9 cellular contexts compared by ENCODE assay signal in the genomic region with DNA sequence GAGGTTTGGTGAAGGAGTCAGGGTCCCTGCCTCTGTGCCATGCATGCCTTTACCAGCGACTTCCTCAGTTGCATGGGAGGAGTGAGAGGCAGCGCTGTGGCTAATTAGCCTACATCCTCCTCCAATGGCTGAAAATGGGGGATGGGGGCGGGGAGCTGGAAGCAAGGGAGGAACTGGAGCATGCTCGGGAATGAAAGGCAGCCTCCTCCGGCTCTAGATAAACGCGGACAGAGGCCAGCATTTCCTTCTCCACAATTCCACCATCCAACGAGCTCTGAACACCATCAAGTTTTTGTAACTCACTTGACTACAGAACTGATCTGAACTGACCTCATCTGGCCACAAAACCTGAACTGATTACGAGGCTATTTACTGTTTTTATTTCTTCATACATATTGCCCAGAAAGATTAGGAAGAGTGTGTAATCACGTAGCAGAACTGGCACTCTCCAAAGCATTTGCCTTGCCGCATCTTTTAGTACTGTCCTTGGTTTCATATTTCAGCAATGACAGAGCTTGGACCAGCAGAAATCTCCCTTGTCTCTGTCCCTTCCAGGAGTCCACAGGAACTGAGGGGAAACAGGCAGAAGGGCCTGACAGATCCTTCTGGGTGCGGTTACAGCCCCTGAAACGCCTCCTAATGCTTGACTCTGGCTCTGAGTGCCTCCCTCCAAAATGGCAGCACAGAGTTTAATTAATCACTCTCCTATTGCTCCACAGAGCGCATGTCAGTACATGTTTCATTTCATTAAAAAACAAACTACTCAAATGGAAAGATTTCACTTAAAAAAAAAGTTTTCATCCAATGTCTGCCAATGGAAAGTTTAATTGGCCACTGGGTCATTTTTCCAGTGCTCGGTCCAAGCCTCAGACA. TPM values are rescaled to one million over a fixed set of nuclear protein-coding genes. Genes with fewer than 3 reads are reported as not detected.
DNase-seq lines count a peak whose midpoint lies in the region; ATAC-seq and TF ChIP-seq lines count a peak whose summit lies in the region.
"Had no signal": no experiment of that assay in that cellular context is flagged by ENCODE, and none has a peak within 500 bp of the region (broad histone marks: within the 10 kb centered on the region; RNA-seq: fewer than 3 reads in every experiment).

No MANE protein-coding gene starts in this region.

- no peaks in the 10 kb centered on the region for H3K27me3 ChIP-seq in CD8-positive, alpha-beta memory T cell (ENCODE audit: insufficient read depth, low read length, poor library complexity, severe bottlenecking)

- no peak for DNase-seq in CD8-positive, alpha-beta memory T cell
- no peak for DNase-seq in T-helper 17 cell
- DNase-seq in foreskin melanocyte = peak; percentile 75
- no peak for DNase-seq in omental fat pad (ENCODE audit: low spot score)
- DNase-seq in NCI-H2107 (lab: John Stamatoyannopoulos, UW) = no peak
- DNase-seq in NCI-H1417 treated with DMSO at 0.1 percent for 48 hours (lab: John Stamatoyannopoulos, UW) = no peak

- H3K4me1 ChIP-seq in CD8-positive, alpha-beta memory T cell (ENCODE audit: insufficient read depth, low read length) = no peaks in the 10 kb centered on the region

- CTCF ChIA-PET in CD8-positive, alpha-beta memory T cell (lab: Charles Lee) = interaction anchor here (1.1 kb wide), 1 partner anchor 9 kb away, joined by 3 read pairs; no protein-coding TSS in a partner anchor

- H3K36me3 ChIP-seq in CD8-positive, alpha-beta memory T cell (ENCODE audit: insufficient read depth, low read length) = peaks cover 54% of the 10 kb centered on the region

- H3K27ac ChIP-seq in CD8-positive, alpha-beta memory T cell (ENCODE audit: low read depth, low read length) = no peak overlapping the region

- peaks cover 16 to 31% (median 20%) of the 10 kb centered on the region in 3 donors for H3K4me1 Mint-ChIP-seq in CD8-positive, alpha-beta memory T cell
- peaks cover 10% of the 10 kb centered on the region for H3K4me1 Mint-ChIP-seq in T-helper 17 cell

- peak overlapping the region in 1 of 7 donors; percentile 38 for H3K4me3 Mint-ChIP-seq in CD8-positive, alpha-beta memory T cell
- peak overlapping the region; percentile 19 for H3K4me3 Mint-ChIP-seq in T-helper 17 cell
- H3K4me3 Mint-ChIP-seq: dendritic cell treated with granulocyte-macrophage colony-stimulating factor and Interleukin-4, amounts not matched to agents 40 ng/mL and 50 ng/mL, for 4 days had no signal

- H3K9me3 ChIP-seq in CD8-positive, alpha-beta memory T cell (ENCODE audit: low read length) = no peaks in the 10 kb centered on the region
- H3K9me3 ChIP-seq in T-helper 17 cell (ENCODE audit: control insufficient read depth, low read length, poor library complexity, severe bottlenecking) = no peaks in the 10 kb centered on the region

- H3K4me3 ChIP-seq in CD8-positive, alpha-beta memory T cell (ENCODE audit: low read length) = no peak overlapping the region

- POLR2A ChIA-PET in CD8-positive, alpha-beta memory T cell (lab: Charles Lee) = no interaction called here

- H3K9me3 Mint-ChIP-seq in CD8-positive, alpha-beta memory T cell = no peaks in the 10 kb centered on the region
- H3K9me3 Mint-ChIP-seq: dendritic cell treated with granulocyte-macrophage colony-stimulating factor and Interleukin-4, amounts not matched to agents 40 ng/mL and 50 ng/mL, for 4 days had no signal

- no peak for ATAC-seq in T-helper 17 cell
- peak; percentile 76 for ATAC-seq in omental fat pad (ENCODE audit: low FRiP score)
- ATAC-seq in HG03280 (IDR thresholded peaks at IDR 0.05; ENCODE audit: unreplicated experiment) = no peak
- ATAC-seq in HG02973 (IDR thresholded peaks at IDR 0.05; ENCODE audit: unreplicated experiment) = no peak

- no peak for TF ChIP-seq CTCF in omental fat pad (IDR thresholded peaks at IDR 0.05)

- H3K36me3 Mint-ChIP-seq in CD8-positive, alpha-beta memory T cell = peaks cover 0 to 86% (median 27%) of the 10 kb centered on the region in 3 donors
- peaks cover 11% of the 10 kb centered on the region for H3K36me3 Mint-ChIP-seq in T-helper 17 cell (ENCODE audit: low read depth)

- peak overlapping the region in 7 of 8 donors; percentile 45 to 85 (median 63) for H3K27ac Mint-ChIP-seq in CD8-positive, alpha-beta memory T cell
- H3K27ac Mint-ChIP-seq in T-helper 17 cell = no peak overlapping the region
- H3K27ac Mint-ChIP-seq: dendritic cell treated with granulocyte-macrophage colony-stimulating factor and Interleukin-4, amounts not matched to agents 40 ng/mL and 50 ng/mL, for 4 days had no signal

- H3K27me3 Mint-ChIP-seq in CD8-positive, alpha-beta memory T cell = peaks cover 0 to 6% of the 10 kb centered on the region in 2 donors
- H3K27me3 Mint-ChIP-seq in T-helper 17 cell = no peaks in the 10 kb centered on the region

RNA-seq across cellular contexts. Expression of gene TRAF3IP2, which starts 58.2 kb away (rescaled TPM):
- 10 to 100 TPM; 11.3 to 12.2 TPM for total RNA-seq in CD8-positive, alpha-beta memory T cell
- 20.3 TPM for polyA plus RNA-seq in CD8-positive, alpha-beta memory T cell
- total RNA-seq in T-helper 17 cell (10 to 100 TPM; 19.9 to 33.5 TPM), omental fat pad (10 to 100 TPM; 29.3 to 52.2 (median 42.2) TPM)
